ENCODE assay signal across 17 cellular contexts in the genomic region with DNA sequence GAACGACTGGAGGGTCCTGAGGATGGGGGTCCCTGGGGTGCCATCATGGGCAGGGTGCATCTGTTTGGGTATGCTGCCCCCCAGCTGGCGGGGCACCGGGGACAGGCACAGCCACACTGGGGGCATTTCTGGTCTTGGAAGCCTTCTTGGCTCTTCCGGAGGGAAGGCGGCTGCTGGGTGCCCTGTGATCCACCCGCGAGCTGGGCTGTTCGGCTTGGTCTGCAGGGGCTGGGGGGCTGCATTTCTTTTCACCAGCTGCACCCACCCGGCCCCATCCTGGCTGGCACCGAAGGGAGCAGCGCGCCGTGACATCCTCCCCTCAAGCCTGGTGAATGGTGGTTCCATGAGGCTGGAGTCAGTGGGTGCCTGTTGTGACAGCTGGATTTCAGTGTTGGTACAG.
"Had no signal": no experiment of that assay in that cellular context is flagged by ENCODE, and none has a peak within 500 bp of the region (broad histone marks: within the 10 kb centered on the region; RNA-seq: fewer than 3 reads in every experiment).

No MANE protein-coding gene starts in this region.

- H3K4me3 ChIP-seq: lower lobe of right lung, neural progenitor cell, prostate gland, right atrium auricular region, sigmoid colon, suprapubic skin, transverse colon, vagina had no signal

- H3K4me3 Mint-ChIP-seq: natural killer cell; neural progenitor cell; stimulated activated memory B cell treated with anti-CD40 and anti-IgM and Interleukin-4, amounts not matched to agents 10 μg/mL and 1 μg/mL and 100 μg/mL, for 72 hours; stimulated activated naive CD8-positive, alpha-beta T cell treated with anti-CD3 and anti-CD28 coated beads, Interleukin-15, amount 100 ng/mL, for 72 hours had no signal

- H3K9me3 ChIP-seq: lower lobe of right lung, prostate gland, right atrium auricular region, sigmoid colon, suprapubic skin, transverse colon, vagina had no signal

- H3K4me2 ChIP-seq: neural progenitor cell had no signal

- H3K36me3 Mint-ChIP-seq: natural killer cell had no signal

- H3K27me3 ChIP-seq: neural progenitor cell, right atrium auricular region, sigmoid colon, suprapubic skin, transverse colon, vagina had no signal

- H3K4me1 ChIP-seq: lower lobe of right lung, neural progenitor cell, prostate gland, right atrium auricular region, sigmoid colon, vagina had no signal

- H3K27ac ChIP-seq: lower lobe of right lung, neural progenitor cell, prostate gland, right atrium auricular region, sigmoid colon, suprapubic skin, transverse colon, vagina had no signal

- H3K9me3 Mint-ChIP-seq: natural killer cell; neural progenitor cell; stimulated activated memory B cell treated with anti-CD40 and anti-IgM and Interleukin-4, amounts not matched to agents 10 μg/mL and 1 μg/mL and 100 μg/mL, for 72 hours; stimulated activated naive CD8-positive, alpha-beta T cell treated with anti-CD3 and anti-CD28 coated beads, Interleukin-15, amount 100 ng/mL, for 72 hours had no signal

- ATAC-seq: left ventricle myocardium superior; lower lobe of right lung; natural killer cell; stimulated activated memory B cell treated with anti-CD40 and anti-IgM and Interleukin-4, amounts not matched to agents 10 μg/mL and 1 μg/mL and 100 μg/mL, for 72 hours; stimulated activated naive CD8-positive, alpha-beta T cell treated with anti-CD3 and anti-CD28 coated beads, Interleukin-15, amount 100 ng/mL, for 72 hours had no signal

- H3K27me3 Mint-ChIP-seq: stimulated activated memory B cell treated with anti-CD40 and anti-IgM and Interleukin-4, amounts not matched to agents 10 μg/mL and 1 μg/mL and 100 μg/mL, for 72 hours; stimulated activated naive CD8-positive, alpha-beta T cell treated with anti-CD3 and anti-CD28 coated beads, Interleukin-15, amount 100 ng/mL, for 72 hours had no signal

- H2AFZ ChIP-seq: neural progenitor cell had no signal

- H3K9ac ChIP-seq: neural progenitor cell had no signal

- H3K36me3 ChIP-seq: neural progenitor cell, prostate gland, right atrium auricular region, transverse colon had no signal

- DNase-seq: cortex of kidney; head of caudate nucleus; left ventricle myocardium superior; lower lobe of right lung; natural killer cell; nucleus accumbens; sigmoid colon; stimulated activated CD4-positive, alpha-beta T cell treated with anti-CD3 and anti-CD28 coated beads, Interleukin-2, amount 100 ng/mL, for 24 hours; stimulated activated CD4-positive, alpha-beta T cell treated with anti-CD3 and anti-CD28 coated beads, Interleukin-4, amount 100 ng/mL, for 24 hours; stimulated activated naive CD8-positive, alpha-beta T cell treated with anti-CD3 and anti-CD28 coated beads, Interleukin-15, amount 100 ng/mL, for 72 hours; transverse colon had no signal

- H3K4me1 Mint-ChIP-seq: stimulated activated memory B cell treated with anti-CD40 and anti-IgM and Interleukin-4, amounts not matched to agents 10 μg/mL and 1 μg/mL and 100 μg/mL, for 72 hours had no signal

- H3K27ac Mint-ChIP-seq: natural killer cell; neural progenitor cell; stimulated activated memory B cell treated with anti-CD40 and anti-IgM and Interleukin-4, amounts not matched to agents 10 μg/mL and 1 μg/mL and 100 μg/mL, for 72 hours had no signal
